ENCODE assay signal across 8 cellular contexts in the genomic region with DNA sequence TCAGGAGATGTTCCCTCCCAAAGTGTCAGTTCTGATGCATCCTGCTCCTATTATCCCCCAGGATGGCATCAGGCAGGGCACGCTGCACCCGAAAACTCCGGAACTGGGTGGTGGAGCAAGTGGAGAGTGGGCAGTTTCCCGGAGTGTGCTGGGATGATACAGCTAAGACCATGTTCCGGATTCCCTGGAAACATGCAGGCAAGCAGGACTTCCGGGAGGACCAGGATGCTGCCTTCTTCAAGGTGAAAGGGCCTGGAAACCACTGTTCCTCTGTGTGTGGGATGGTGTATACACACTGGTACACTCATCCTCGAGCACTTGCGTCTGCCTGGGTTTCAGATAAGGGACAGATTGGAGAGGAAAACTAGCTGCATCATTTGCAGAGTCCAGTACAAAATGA.
DNase-seq lines count a peak whose midpoint lies in the region; ATAC-seq and TF ChIP-seq lines count a peak whose summit lies in the region.

No MANE protein-coding gene starts in this region.

- peak overlapping the region; percentile 96 to 97 for H3K27ac Mint-ChIP-seq in effector memory CD8-positive, alpha-beta T cell
- H3K27ac Mint-ChIP-seq in nephron progenitor cell, result peak overlapping the region; percentile 96

- peaks cover 98% of the 10 kb centered on the region for H3K36me3 Mint-ChIP-seq in effector memory CD8-positive, alpha-beta T cell (ENCODE audit: insufficient read depth)
- peaks cover 47% of the 10 kb centered on the region for H3K36me3 Mint-ChIP-seq in nephron progenitor cell (ENCODE audit: low read depth)

- peaks cover 53% of the 10 kb centered on the region for H3K36me3 ChIP-seq in OCI-LY3 (replicated peaks; ENCODE audit: low read depth, low read length)

- peak overlapping the region; percentile 83 for H3K27ac ChIP-seq in OCI-LY3 (ENCODE audit: low read length)

- no peaks in the 10 kb centered on the region for H3K9me3 ChIP-seq in OCI-LY3 (ENCODE audit: insufficient read depth, low read length)

- H3K4me1 ChIP-seq in OCI-LY3 (ENCODE audit: low read length), result peaks cover 15% of the 10 kb centered on the region

- peak overlapping the region; percentile 85 for H3K4me2 ChIP-seq in OCI-LY3 (ENCODE audit: low read length)

- H3K9me3 Mint-ChIP-seq in effector memory CD8-positive, alpha-beta T cell, result no peaks in the 10 kb centered on the region
- no peaks in the 10 kb centered on the region for H3K9me3 Mint-ChIP-seq in nephron progenitor cell

- no peaks in the 10 kb centered on the region for H4K20me1 ChIP-seq in OCI-LY3 (ENCODE audit: insufficient read depth, low read length)

- no peak for ATAC-seq in effector memory CD8-positive, alpha-beta T cell (replicated peaks)
- ATAC-seq in GM21619 (IDR thresholded peaks at IDR 0.05; ENCODE audit: unreplicated experiment), result no peak
- no peak for ATAC-seq in GM19328 (IDR thresholded peaks at IDR 0.05; ENCODE audit: unreplicated experiment)

- H3K27me3 ChIP-seq in OCI-LY3 (ENCODE audit: low read depth, low read length), result no peaks in the 10 kb centered on the region

- H3K27me3 Mint-ChIP-seq in effector memory CD8-positive, alpha-beta T cell, result no peaks in the 10 kb centered on the region
- no peaks in the 10 kb centered on the region for H3K27me3 Mint-ChIP-seq in nephron progenitor cell (ENCODE audit: low read depth, poor library complexity)

- peak overlapping the region; percentile 90 for H3K9ac ChIP-seq in OCI-LY3 (ENCODE audit: low read length)

- peaks cover 42 to 44% of the 10 kb centered on the region in 2 donors for H3K4me1 Mint-ChIP-seq in effector memory CD8-positive, alpha-beta T cell (ENCODE audit: low read depth in 2 of 2)
- H3K4me1 Mint-ChIP-seq in nephron progenitor cell, result peaks cover 30% of the 10 kb centered on the region

- no peak overlapping the region for H2AFZ ChIP-seq in OCI-LY3 (ENCODE audit: low read depth, low read length)

- H3K4me3 Mint-ChIP-seq in effector memory CD8-positive, alpha-beta T cell, result peak overlapping the region; percentile 93 to 96
- H3K4me3 Mint-ChIP-seq in nephron progenitor cell, result peak overlapping the region; percentile 91

- peaks cover 20% of the 10 kb centered on the region for H3K79me2 ChIP-seq in OCI-LY3 (ENCODE audit: low read length)

- peak overlapping the region; percentile 85 for H3K4me3 ChIP-seq in AG09309 (ENCODE audit: control insufficient read depth, low read depth, low read length)
- peak overlapping the region; percentile 80 for H3K4me3 ChIP-seq in OCI-LY3 (ENCODE audit: low read length)

- DNase-seq in AG09309 (ENCODE audit: low read depth) (peak; percentile 7), nephron progenitor cell (no peak), GDM1 (lab: John Stamatoyannopoulos, UW) (no peak), NAMALWA (ENCODE audit: low spot score) (no peak)
- no peak for DNase-seq in effector memory CD8-positive, alpha-beta T cell

- no peak for TF ChIP-seq CTCF in AG09309 (IDR thresholded peaks at IDR 0.05; ENCODE audit: control insufficient read depth, insufficient read depth, low read depth, low read length, missing control alignments)
- no peak for TF ChIP-seq CTCF in OCI-LY3 (IDR thresholded peaks at IDR 0.05; ENCODE audit: low read depth, low read length)
- no peak for TF ChIP-seq CTCF in nephron progenitor cell (IDR thresholded peaks at IDR 0.05)
